Comparison of ENCODE assay signal across 24 cellular contexts in genomic region chr6:8225113-8225512, GRCh38.
"Had no signal": no experiment of that assay in that cellular context is flagged by ENCODE, and none has a peak within 500 bp of the region (broad histone marks: within the 10 kb centered on the region; RNA-seq: fewer than 3 reads in every experiment).

No MANE protein-coding gene starts in this region.

- H3K36me3 ChIP-seq: esophagus squamous epithelium, lower lobe of right lung, ovary, sigmoid colon, stomach, thyroid gland had no signal

- H3K4me3 Mint-ChIP-seq: endodermal cell; memory B cell; natural killer cell; stimulated activated effector memory CD8-positive, alpha-beta T cell treated with anti-CD3 and anti-CD28 coated beads, Interleukin-12 subunit alpha, Interleukin-12 subunit beta, amount 100 ng/mL, for 72 hours had no signal

- H3K79me2 ChIP-seq: hepatocyte had no signal

- H3K9me3 ChIP-seq: esophagus squamous epithelium, lower lobe of right lung, ovary, sigmoid colon, stomach, thyroid gland had no signal

- H3K36me3 Mint-ChIP-seq: memory B cell; natural killer cell; stimulated activated effector memory CD8-positive, alpha-beta T cell treated with anti-CD3 and anti-CD28 coated beads, Interleukin-12 subunit alpha, Interleukin-12 subunit beta, amount 100 ng/mL, for 72 hours had no signal

- H3K27ac Mint-ChIP-seq: endodermal cell; memory B cell; natural killer cell; stimulated activated effector memory CD8-positive, alpha-beta T cell treated with anti-CD3 and anti-CD28 coated beads, Interleukin-12 subunit alpha, Interleukin-12 subunit beta, amount 100 ng/mL, for 72 hours had no signal

- DNase-seq: dorsolateral prefrontal cortex; effector CD8-positive, alpha-beta T cell; endodermal cell; esophagus squamous epithelium; left ventricle myocardium superior; lower lobe of right lung; natural killer cell; occipital lobe; ovary; posterior cingulate gyrus; psoas muscle; right cardiac atrium; sigmoid colon; stimulated activated CD4-positive, alpha-beta T cell treated with anti-CD3 and anti-CD28 coated beads, Interleukin-2, amount 100 ng/mL, for 24 hours; stimulated activated CD4-positive, alpha-beta T cell treated with anti-CD3 and anti-CD28 coated beads, Interleukin-4, amount 100 ng/mL, for 24 hours; stimulated activated naive CD4-positive, alpha-beta T cell treated with Interleukin-2 at 50 U/mL for 16 hours; stomach; thyroid gland; trophoblast cell had no signal

- FAIRE-seq: colon, frontal cortex had no signal

- H3K27ac ChIP-seq: dorsolateral prefrontal cortex, esophagus squamous epithelium, hepatocyte, lower lobe of right lung, ovary, psoas muscle, sigmoid colon, stomach, thyroid gland had no signal

- H2AFZ ChIP-seq: hepatocyte had no signal

- ATAC-seq: left ventricle myocardium superior; lower lobe of right lung; psoas muscle; right cardiac atrium; stimulated activated effector memory CD8-positive, alpha-beta T cell treated with anti-CD3 and anti-CD28 coated beads, Interleukin-12 subunit alpha, Interleukin-12 subunit beta, amount 100 ng/mL, for 72 hours had no signal

- H3K27me3 ChIP-seq: hepatocyte, ovary, sigmoid colon, thyroid gland had no signal

- H3K4me1 ChIP-seq: lower lobe of right lung, psoas muscle, sigmoid colon, stomach, thyroid gland had no signal

- H3K4me3 ChIP-seq: dorsolateral prefrontal cortex, esophagus squamous epithelium, hepatocyte, lower lobe of right lung, ovary, psoas muscle, sigmoid colon, stomach, thyroid gland had no signal

- H3K4me1 Mint-ChIP-seq: memory B cell; natural killer cell; stimulated activated effector memory CD8-positive, alpha-beta T cell treated with anti-CD3 and anti-CD28 coated beads, Interleukin-12 subunit alpha, Interleukin-12 subunit beta, amount 100 ng/mL, for 72 hours had no signal

- H3K4me2 ChIP-seq: hepatocyte had no signal

- H3K9me3 Mint-ChIP-seq: endodermal cell; memory B cell; natural killer cell; stimulated activated effector memory CD8-positive, alpha-beta T cell treated with anti-CD3 and anti-CD28 coated beads, Interleukin-12 subunit alpha, Interleukin-12 subunit beta, amount 100 ng/mL, for 72 hours had no signal
